In genomic region chr7:7181519-7182155, GRCh38 we compare ENCODE assay signal across 8 cellular contexts. TPM values are rescaled to one million over a fixed set of nuclear protein-coding genes. Genes with fewer than 3 reads are reported as not detected.
DNase-seq lines count a peak whose midpoint lies in the region; ATAC-seq and TF ChIP-seq lines count a peak whose summit lies in the region.

No MANE protein-coding gene starts in this region.

- H3K9me2 ChIP-seq in SK-N-SH: no peaks in the 10 kb centered on the region

- H3K9ac ChIP-seq in SK-N-SH: peak overlapping the region; percentile 64

- TF ChIP-seq CTCF in SK-N-SH (IDR thresholded peaks at IDR 0.05): no peak

- H2AFZ ChIP-seq in SK-N-SH (ENCODE audit: low read depth): peak overlapping the region; percentile 92

- H3K4me3 ChIP-seq in SK-N-SH (ENCODE audit: low read depth in 2 of 2, low read length in 1 of 2) (peak overlapping the region; percentile 78 to 100), iPS DF 6.9 (ENCODE audit: low read length) (peak overlapping the region; percentile 30; the same call in 1 of the 2 replicates), skeletal muscle cell (ENCODE audit: low read depth, low read length) (peak overlapping the region; percentile 63)

- POLR2A ChIA-PET in SK-N-SH (lab: Yijun Ruan, JAX): interaction anchor here (0.6 to 1.3 kb wide), 4 partner anchors 8 to 461 kb away, joined by 3 read pairs; no protein-coding TSS in a partner anchor

- H3K4me1 ChIP-seq in SK-N-SH (ENCODE audit: control insufficient read depth in 1 of 2, insufficient read depth in 2 of 2, low read depth in 1 of 2, low read length in 1 of 2): peaks cover 21 to 24% of the 10 kb centered on the region in 2 experiments
- peaks cover 4% of the 10 kb centered on the region; the same call in 1 of the 2 replicates for H3K4me1 ChIP-seq in iPS DF 6.9 (ENCODE audit: control insufficient read depth, insufficient read depth, low read length)

- TF ChIP-seq EP300 in SK-N-SH (IDR thresholded peaks at IDR 0.05; ENCODE audit: borderline replicate concordance in 1 of 2, low read depth in 1 of 2, low read length in 1 of 2): no peak

- H4K20me1 ChIP-seq in SK-N-SH (ENCODE audit: insufficient read depth): no peaks in the 10 kb centered on the region

- WGBS in SK-N-SH (ENCODE audit: low lambda C conversion rate): 5% methylated on average over 12 of the region's 12 CpGs
- no CpG with 5 or more reads among the region's 12 CpGs for WGBS in iPS DF 6.9 (ENCODE audit: insufficient coverage, insufficient read length)

- peaks cover 32% of the 10 kb centered on the region for H3F3A ChIP-seq in SK-N-SH (replicated peaks; ENCODE audit: insufficient read depth)

- H3K36me3 ChIP-seq in SK-N-SH (replicated peaks in 1 of 2; ENCODE audit: control insufficient read depth in 1 of 2, insufficient read depth in 2 of 2, low read length in 1 of 2) (peaks cover 0 to 7% of the 10 kb centered on the region in 2 experiments), iPS DF 6.9 (ENCODE audit: control insufficient read depth, insufficient read depth, low read length) (no peaks in the 10 kb centered on the region; the same call in 1 of the 2 replicates)

- peak overlapping the region; percentile 80 for H3K4me2 ChIP-seq in SK-N-SH

- H3K27ac ChIP-seq in SK-N-SH (ENCODE audit: low read depth in 2 of 2, low read length in 1 of 2): peak overlapping the region; percentile 85 to 99
- H3K27ac ChIP-seq in iPS DF 6.9 (ENCODE audit: low read length): peak overlapping the region; percentile 4

- DNase-seq in ELR (ENCODE audit: low read depth) (peak; percentile 65), HuH-7.5 (ENCODE audit: low spot score) (peak; percentile 41), SK-N-SH (peak; percentile 55), amniotic epithelial cell (ENCODE audit: low read depth) (peak; percentile 70), iPS DF 6.9 (ENCODE audit: low read depth, low spot score) (no peak), skeletal muscle cell (ENCODE audit: low read depth) (no peak), middle frontal gyrus (ENCODE audit: extremely low spot score, low spot score) (no peak)

- no peaks in the 10 kb centered on the region for H3K27me3 ChIP-seq in SK-N-SH (ENCODE audit: insufficient read depth)
- H3K27me3 ChIP-seq in iPS DF 6.9 (ENCODE audit: control insufficient read depth, insufficient read depth, low read length): no peaks in the 10 kb centered on the region

- ATAC-seq in GM21529 (IDR thresholded peaks at IDR 0.05; ENCODE audit: unreplicated experiment): peak; percentile 48

- peak; percentile 51 for TF ChIP-seq RAD21 in SK-N-SH (IDR thresholded peaks at IDR 0.05; ENCODE audit: low read length)

- peaks cover 36% of the 10 kb centered on the region for H3K79me2 ChIP-seq in SK-N-SH (ENCODE audit: insufficient read depth)

- H3K9me3 ChIP-seq in SK-N-SH (no peaks in the 10 kb centered on the region), iPS DF 6.9 (ENCODE audit: control insufficient read depth, insufficient read depth, low read length) (no peaks in the 10 kb centered on the region)

- CTCF ChIA-PET in SK-N-SH (lab: Yijun Ruan, JAX): interaction anchor here (0.6 to 2.4 kb wide), 23 partner anchors 9 to 1114 kb away, joined by 3 to 14 read pairs (median 4); no protein-coding TSS in a partner anchor

TF ChIP-seq in SK-N-SH, 30 proteins besides CTCF, POLR2A, EP300 and RAD21:
- TF ChIP-seq ELF1 (IDR thresholded peaks at IDR 0.05): peak; percentile 31
- TF ChIP-seq TCF12 (IDR thresholded peaks at IDR 0.05): no peak
- TF ChIP-seq MAX (IDR thresholded peaks at IDR 0.05; ENCODE audit: low read depth): 0 out of 2 replicates have a peak, but pooled peaks have one; percentile 17
- TF ChIP-seq NRF1 (IDR thresholded peaks at IDR 0.05; ENCODE audit: low read depth, low read length): no peak

RNA-seq across cellular contexts. Expression of gene C1GALT1, which starts 0.7 kb away (rescaled TPM):
- polyA plus RNA-seq in SK-N-SH (2012; rRNA removed): 15.2 and 16.4 TPM in 2 replicates
- polyA plus RNA-seq in SK-N-SH (2012; cell fraction: cytosol; rRNA removed): 21.5 and 25.5 TPM in 2 replicates
- 10.5 and 18.6 TPM in 2 replicates for polyA plus RNA-seq in SK-N-SH (2012; cell fraction: nucleus; rRNA removed)

Comparison
In these comparisons a context has a peak if more than half of its experiments do, and no peak if none do; other contexts are left out.
1. DNase-seq: peak in ELR (single experiment), HuH-7.5 (single experiment), SK-N-SH (single experiment) and amniotic epithelial cell (single experiment); none in iPS DF 6.9 (single experiment), skeletal muscle cell (single experiment) and middle frontal gyrus (single experiment).
2. H3K4me3 ChIP-seq: peak in every context shown above with its lines; median percentile 89 in SK-N-SH; 63 in skeletal muscle cell; 30 in iPS DF 6.9.